Comparison of ENCODE assay signal across 12 cellular contexts in the genomic region with DNA sequence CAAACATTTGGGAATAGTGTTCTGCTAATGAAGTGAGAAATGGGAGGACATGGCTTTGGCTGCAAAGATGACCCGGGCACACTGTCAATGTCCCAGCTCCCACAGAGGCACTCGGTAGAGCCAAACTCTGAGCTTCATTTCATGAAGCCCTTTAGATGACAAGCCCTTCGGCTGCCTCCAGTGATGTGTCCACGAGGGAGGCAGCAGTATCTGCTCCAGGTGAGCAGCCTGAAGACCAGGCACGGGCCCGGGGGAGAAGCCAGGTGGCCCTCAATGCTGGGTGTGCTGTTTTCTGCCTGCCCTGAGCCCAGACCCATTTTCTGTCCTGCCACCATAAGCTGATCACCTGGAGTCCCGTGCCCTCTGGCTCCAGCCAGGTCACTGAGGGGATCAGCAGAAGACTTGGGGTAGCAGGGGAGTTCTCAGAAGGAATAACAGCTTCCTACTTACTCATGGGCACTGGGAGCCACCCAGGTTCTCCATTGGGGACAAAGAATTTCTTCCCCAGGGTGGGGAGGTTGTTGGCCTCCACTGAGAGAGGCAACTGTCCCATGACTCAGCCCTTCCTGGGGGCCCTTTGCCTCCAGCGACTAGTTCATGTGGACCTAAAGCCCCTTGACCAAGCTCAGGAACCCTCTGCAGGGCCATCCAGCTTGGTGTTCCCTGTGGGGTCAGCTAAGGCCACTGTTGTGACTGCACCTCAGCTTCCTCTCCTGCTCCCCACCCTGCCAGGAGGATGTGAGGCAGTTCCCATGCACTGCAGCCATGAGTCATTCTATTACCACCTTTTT.
DNase-seq lines count a peak whose midpoint lies in the region; ATAC-seq, FAIRE-seq and TF ChIP-seq lines count a peak whose summit lies in the region.
"Had no signal": no experiment of that assay in that cellular context is flagged by ENCODE, and none has a peak within 500 bp of the region (broad histone marks: within the 10 kb centered on the region; RNA-seq: fewer than 3 reads in every experiment).

No MANE protein-coding gene starts in this region.

- POLR2A ChIA-PET in A549 (lab: Yijun Ruan, JAX): no interaction called here

- H3K27me3 Mint-ChIP-seq in activated CD8-positive, alpha-beta memory T cell treated with anti-CD3 and anti-CD28 coated beads, Interleukin-2, amount 10 ng/mL, durations not matched to agents 7 days and 5 days: no peaks in the 10 kb centered on the region
- H3K27me3 Mint-ChIP-seq in effector memory CD8-positive, alpha-beta T cell: no peaks in the 10 kb centered on the region

- TF ChIP-seq EP300 in A549 (IDR thresholded peaks at IDR 0.05): no peak

- no peak for TF ChIP-seq CTCF in A549 (IDR thresholded peaks at IDR 0.05)
- no peak for TF ChIP-seq CTCF in right atrium auricular region (IDR thresholded peaks at IDR 0.05)

- H3K4me3 Mint-ChIP-seq in activated CD8-positive, alpha-beta memory T cell treated with anti-CD3 and anti-CD28 coated beads, Interleukin-2, amount 10 ng/mL, durations not matched to agents 7 days and 5 days: no peak overlapping the region
- H3K4me3 Mint-ChIP-seq in effector memory CD8-positive, alpha-beta T cell: no peak overlapping the region

- DNase-seq in A549 (ENCODE audit: low read depth in 1 of 2, low spot score in 1 of 2) (no peak), HT1080 (ENCODE audit: low read depth) (peak; percentile 81), right atrium auricular region (ENCODE audit: low spot score) (peak; percentile 56), activated gamma-delta T cell (lab: John Stamatoyannopoulos, UW) (no peak), Ammon's horn (ENCODE audit: low spot score) (no peak), SHP77 treated with DMSO at 0.1 percent for 48 hours (lab: John Stamatoyannopoulos, UW) (no peak)
- DNase-seq in activated CD8-positive, alpha-beta memory T cell treated with anti-CD3 and anti-CD28 coated beads, Interleukin-2, amount 10 ng/mL, durations not matched to agents 7 days and 5 days: peak; percentile 67
- DNase-seq in effector memory CD8-positive, alpha-beta T cell: no peak
- DNase-seq: Caco-2, NCI-H2081, psoas muscle had no signal

- peaks cover 37% of the 10 kb centered on the region for H3K4me1 Mint-ChIP-seq in activated CD8-positive, alpha-beta memory T cell treated with anti-CD3 and anti-CD28 coated beads, Interleukin-2, amount 10 ng/mL, durations not matched to agents 7 days and 5 days
- peaks cover 9 to 12% of the 10 kb centered on the region in 2 donors for H3K4me1 Mint-ChIP-seq in effector memory CD8-positive, alpha-beta T cell (ENCODE audit: low read depth in 2 of 2)

- H3K4me2 ChIP-seq in A549: peak overlapping the region; percentile 23; the same call in 1 of the 3 replicates

- no peaks in the 10 kb centered on the region for H3K36me3 ChIP-seq in right atrium auricular region
- H3K36me3 ChIP-seq: HAP-1 had no signal

- no peak for TF ChIP-seq POLR2A in A549 (IDR thresholded peaks at IDR 0.05; ENCODE audit: low read length)

- no peaks in the 10 kb centered on the region for H3K27me3 ChIP-seq in right atrium auricular region

- WGBS in A549 (ENCODE audit: missing lambda C conversion rate): 69% methylated on average over 8 of the region's 8 CpGs

- H3K27ac Mint-ChIP-seq in activated CD8-positive, alpha-beta memory T cell treated with anti-CD3 and anti-CD28 coated beads, Interleukin-2, amount 10 ng/mL, durations not matched to agents 7 days and 5 days: peak overlapping the region; percentile 84
- H3K27ac Mint-ChIP-seq in effector memory CD8-positive, alpha-beta T cell: peak overlapping the region in 1 of 2 donors; percentile 56

- ATAC-seq in A549: peak in 1 of 2 experiments; percentile 43; a peak in 2 of 6 replicates
- ATAC-seq in activated CD8-positive, alpha-beta memory T cell treated with anti-CD3 and anti-CD28 coated beads, Interleukin-2, amount 10 ng/mL, durations not matched to agents 7 days and 5 days: peak; percentile 83
- no peak for ATAC-seq in effector memory CD8-positive, alpha-beta T cell (replicated peaks)

- H3K4me1 ChIP-seq in A549: peaks cover 17% of the 10 kb centered on the region; the same call in 2 of the 3 replicates
- peaks cover 0 to 6% of the 10 kb centered on the region in 2 donors for H3K4me1 ChIP-seq in right atrium auricular region
- H3K4me1 ChIP-seq: Caco-2, HAP-1 had no signal

- H3K27ac ChIP-seq in A549: peak overlapping the region; percentile 36 to 60; a peak in 4 of 6 replicates
- H3K27ac ChIP-seq in right atrium auricular region: no peak overlapping the region

- peaks cover 9% of the 10 kb centered on the region for H3K9me3 Mint-ChIP-seq in activated CD8-positive, alpha-beta memory T cell treated with anti-CD3 and anti-CD28 coated beads, Interleukin-2, amount 10 ng/mL, durations not matched to agents 7 days and 5 days (ENCODE audit: low read depth)
- no peaks in the 10 kb centered on the region for H3K9me3 Mint-ChIP-seq in effector memory CD8-positive, alpha-beta T cell

- peaks cover 7% of the 10 kb centered on the region; the same call in 1 of the 3 replicates for H3K9me3 ChIP-seq in A549
- H3K9me3 ChIP-seq in right atrium auricular region: no peaks in the 10 kb centered on the region
- H3K9me3 ChIP-seq: Caco-2, HAP-1, psoas muscle had no signal

- peaks cover 21% of the 10 kb centered on the region for H3K36me3 Mint-ChIP-seq in activated CD8-positive, alpha-beta memory T cell treated with anti-CD3 and anti-CD28 coated beads, Interleukin-2, amount 10 ng/mL, durations not matched to agents 7 days and 5 days
- no peaks in the 10 kb centered on the region for H3K36me3 Mint-ChIP-seq in effector memory CD8-positive, alpha-beta T cell (ENCODE audit: insufficient read depth)

- no peak for TF ChIP-seq RAD21 in A549 (conservative IDR thresholded peaks at IDR 0.05 in 1 of 2, IDR thresholded peaks at IDR 0.05 in 1 of 2)

- no peak overlapping the region for H3K4me3 ChIP-seq in A549
- no peak overlapping the region for H3K4me3 ChIP-seq in right atrium auricular region
- H3K4me3 ChIP-seq: HAP-1, psoas muscle had no signal

- CTCF ChIA-PET in A549 (lab: Yijun Ruan, JAX): interaction anchor here (1.3 to 1.4 kb wide), 2 partner anchors 10 to 149 kb away, joined by 3 to 5 read pairs; no protein-coding TSS in a partner anchor
- CTCF ChIA-PET in activated CD8-positive, alpha-beta memory T cell treated with anti-CD3 and anti-CD28 coated beads, Interleukin-2, amount 10 ng/mL, durations not matched to agents 7 days and 5 days (lab: Charles Lee): interaction anchor here (1.2 to 2.1 kb wide), 5 partner anchors 9 to 96 kb away, joined by 4 to 14 read pairs (median 4); no protein-coding TSS in a partner anchor

- FAIRE-seq in A549 (lab: Jason Lieb, UNC): no peak

TF ChIP-seq in A549, 52 proteins besides CTCF, POLR2A, EP300 and RAD21:
- TF ChIP-seq, protein P1, sequence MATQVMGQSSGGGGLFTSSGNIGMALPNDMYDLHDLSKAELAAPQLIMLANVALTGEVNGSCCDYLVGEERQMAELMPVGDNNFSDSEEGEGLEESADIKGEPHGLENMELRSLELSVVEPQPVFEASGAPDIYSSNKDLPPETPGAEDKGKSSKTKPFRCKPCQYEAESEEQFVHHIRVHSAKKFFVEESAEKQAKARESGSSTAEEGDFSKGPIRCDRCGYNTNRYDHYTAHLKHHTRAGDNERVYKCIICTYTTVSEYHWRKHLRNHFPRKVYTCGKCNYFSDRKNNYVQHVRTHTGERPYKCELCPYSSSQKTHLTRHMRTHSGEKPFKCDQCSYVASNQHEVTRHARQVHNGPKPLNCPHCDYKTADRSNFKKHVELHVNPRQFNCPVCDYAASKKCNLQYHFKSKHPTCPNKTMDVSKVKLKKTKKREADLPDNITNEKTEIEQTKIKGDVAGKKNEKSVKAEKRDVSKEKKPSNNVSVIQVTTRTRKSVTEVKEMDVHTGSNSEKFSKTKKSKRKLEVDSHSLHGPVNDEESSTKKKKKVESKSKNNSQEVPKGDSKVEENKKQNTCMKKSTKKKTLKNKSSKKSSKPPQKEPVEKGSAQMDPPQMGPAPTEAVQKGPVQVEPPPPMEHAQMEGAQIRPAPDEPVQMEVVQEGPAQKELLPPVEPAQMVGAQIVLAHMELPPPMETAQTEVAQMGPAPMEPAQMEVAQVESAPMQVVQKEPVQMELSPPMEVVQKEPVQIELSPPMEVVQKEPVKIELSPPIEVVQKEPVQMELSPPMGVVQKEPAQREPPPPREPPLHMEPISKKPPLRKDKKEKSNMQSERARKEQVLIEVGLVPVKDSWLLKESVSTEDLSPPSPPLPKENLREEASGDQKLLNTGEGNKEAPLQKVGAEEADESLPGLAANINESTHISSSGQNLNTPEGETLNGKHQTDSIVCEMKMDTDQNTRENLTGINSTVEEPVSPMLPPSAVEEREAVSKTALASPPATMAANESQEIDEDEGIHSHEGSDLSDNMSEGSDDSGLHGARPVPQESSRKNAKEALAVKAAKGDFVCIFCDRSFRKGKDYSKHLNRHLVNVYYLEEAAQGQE (IDR thresholded peaks at IDR 0.05): no peak
- TF ChIP-seq NPAS2 (CRISPR knock-in tag; IDR thresholded peaks at IDR 0.05; ENCODE audit: borderline replicate concordance): no peak
- TF ChIP-seq EHMT2 (IDR thresholded peaks at IDR 0.05; ENCODE audit: low read depth): no peak
- TF ChIP-seq FOSB (CRISPR knock-in tag; IDR thresholded peaks at IDR 0.05): no peak
- TF ChIP-seq, protein P2, sequence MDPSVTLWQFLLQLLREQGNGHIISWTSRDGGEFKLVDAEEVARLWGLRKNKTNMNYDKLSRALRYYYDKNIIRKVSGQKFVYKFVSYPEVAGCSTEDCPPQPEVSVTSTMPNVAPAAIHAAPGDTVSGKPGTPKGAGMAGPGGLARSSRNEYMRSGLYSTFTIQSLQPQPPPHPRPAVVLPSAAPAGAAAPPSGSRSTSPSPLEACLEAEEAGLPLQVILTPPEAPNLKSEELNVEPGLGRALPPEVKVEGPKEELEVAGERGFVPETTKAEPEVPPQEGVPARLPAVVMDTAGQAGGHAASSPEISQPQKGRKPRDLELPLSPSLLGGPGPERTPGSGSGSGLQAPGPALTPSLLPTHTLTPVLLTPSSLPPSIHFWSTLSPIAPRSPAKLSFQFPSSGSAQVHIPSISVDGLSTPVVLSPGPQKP (IDR thresholded peaks at IDR 0.05; ENCODE audit: low read depth, low read length): no peak
- TF ChIP-seq KDM5A (IDR thresholded peaks at IDR 0.05): no peak
- TF ChIP-seq HDAC2 (IDR thresholded peaks at IDR 0.05): no peak
- TF ChIP-seq FOXS1 (CRISPR knock-in tag; IDR thresholded peaks at IDR 0.05): no peak
- no peak for TF ChIP-seq JUNB (IDR thresholded peaks at IDR 0.05)
- TF ChIP-seq HOXB13 (CRISPR knock-in tag; IDR thresholded peaks at IDR 0.05; ENCODE audit: low read depth): no peak

Comparison
In these comparisons a context has a peak if more than half of its experiments do, and no peak if none do; other contexts are left out.
1. DNase-seq: peak in HT1080 (single experiment), activated CD8-positive, alpha-beta memory T cell treated with anti-CD3 and anti-CD28 coated beads, Interleukin-2, amount 10 ng/mL, durations not matched to agents 7 days and 5 days (single experiment) and right atrium auricular region (single experiment); none in A549 (0 of 2), activated gamma-delta T cell (single experiment), Ammon's horn (single experiment), effector memory CD8-positive, alpha-beta T cell (0 of 3) and SHP77 treated with DMSO at 0.1 percent for 48 hours (single experiment).
2. H3K27ac ChIP-seq: peak in A549 (2 of 2); none in right atrium auricular region (0 of 2).